8 cellular contexts compared by ENCODE assay signal in the genomic region with DNA sequence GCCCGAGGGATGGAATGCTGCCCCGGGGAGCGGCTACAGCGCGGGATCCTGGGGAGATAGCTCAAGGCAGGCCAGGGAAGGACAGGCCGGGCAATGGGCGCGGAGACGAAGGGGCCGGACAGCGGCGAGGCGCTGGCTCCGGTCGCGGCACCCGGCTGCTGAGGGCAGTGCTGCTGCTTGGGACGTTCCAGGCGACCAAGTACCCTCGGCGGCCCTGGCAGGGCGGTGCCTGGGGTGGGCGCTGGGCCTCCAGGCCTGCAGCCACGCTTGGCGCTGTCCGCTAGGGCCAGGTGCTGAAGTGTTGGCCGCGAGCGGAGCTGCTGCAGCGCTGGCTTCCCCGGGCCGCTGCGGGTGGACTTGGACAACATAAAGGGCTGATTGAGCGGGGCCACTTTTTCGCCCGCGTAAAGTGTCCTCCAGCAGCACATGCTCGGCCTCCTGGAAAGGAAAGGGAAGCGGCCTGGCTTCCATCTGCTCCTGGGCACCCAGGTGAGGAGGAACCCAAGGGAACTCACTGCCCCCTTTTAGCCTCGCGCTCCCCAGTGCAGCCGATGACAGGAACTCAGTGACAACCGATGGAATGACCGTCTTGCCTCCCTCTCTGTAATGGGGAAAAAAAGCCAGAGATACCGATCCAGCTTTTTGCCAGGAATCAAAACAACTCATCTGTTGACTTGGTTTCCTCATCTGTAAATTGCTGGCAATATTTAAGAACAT. TPM values are rescaled to one million over a fixed set of nuclear protein-coding genes. Genes with fewer than 3 reads are reported as not detected.
DNase-seq lines count a peak whose midpoint lies in the region; ATAC-seq and TF ChIP-seq lines count a peak whose summit lies in the region.

No MANE protein-coding gene starts in this region.

- H4K8ac ChIP-seq in mesenchymal stem cell (ENCODE audit: low read length) = no peak overlapping the region

- H3K9me2 ChIP-seq in GM23338 (ENCODE audit: insufficient read depth) = 0 out of 2 replicates have a peak, but pooled peaks cover 3% of the 10 kb centered on the region

- H4K20me1 ChIP-seq in GM23338 (replicated peaks; ENCODE audit: insufficient read depth) = 0 out of 2 replicates have a peak, but pooled peaks cover 4% of the 10 kb centered on the region

- H3K27me3 Mint-ChIP-seq in GM23338 (ENCODE audit: insufficient read depth, low read depth, poor library complexity) (peaks cover 12% of the 10 kb centered on the region), T-helper 17 cell (peaks cover 55% of the 10 kb centered on the region)

- H3K4me1 ChIP-seq in GM23338 (ENCODE audit: insufficient read depth) = no peaks in the 10 kb centered on the region
- H3K4me1 ChIP-seq in mesenchymal stem cell (ENCODE audit: control insufficient read depth, insufficient read depth, low read depth, low read length) = peaks cover 5% of the 10 kb centered on the region
- H3K4me1 ChIP-seq in testis = no peaks in the 10 kb centered on the region
- H3K4me1 ChIP-seq in esophagus muscularis mucosa = peaks cover 0 to 6% (median 2%) of the 10 kb centered on the region in 4 donors

- H3K9me3 Mint-ChIP-seq in GM23338 = no peaks in the 10 kb centered on the region

- no peaks in the 10 kb centered on the region for H3F3A ChIP-seq in GM23338 (replicated peaks; ENCODE audit: low read depth)

- no peak overlapping the region for H3K27ac Mint-ChIP-seq in GM23338
- no peak overlapping the region for H3K27ac Mint-ChIP-seq in T-helper 17 cell

- no peak overlapping the region for H2BK12ac ChIP-seq in mesenchymal stem cell (ENCODE audit: low read length in 2 of 2)

- TF ChIP-seq EP300 in esophagus muscularis mucosa (IDR thresholded peaks at IDR 0.05) = no peak

- H3K23ac ChIP-seq in mesenchymal stem cell (ENCODE audit: low read length in 2 of 2) = no peak overlapping the region

- ATAC-seq in GM23338 (peak; percentile 100), T-helper 17 cell (no peak)

- no peak overlapping the region for H3K14ac ChIP-seq in mesenchymal stem cell (ENCODE audit: low read length in 2 of 2)

- no peaks in the 10 kb centered on the region for H3K4me1 Mint-ChIP-seq in GM23338
- H3K4me1 Mint-ChIP-seq in T-helper 17 cell = no peaks in the 10 kb centered on the region

- no peak overlapping the region for H2BK5ac ChIP-seq in mesenchymal stem cell (ENCODE audit: low read depth, low read length, poor library complexity, severe bottlenecking)

- H3K27me3 ChIP-seq in GM23338 (ENCODE audit: insufficient read depth) (peaks cover 16% of the 10 kb centered on the region), mesenchymal stem cell (ENCODE audit: control insufficient read depth in 1 of 2, insufficient read depth in 1 of 2, low read length in 2 of 2) (no peaks in the 10 kb centered on the region), testis (no peaks in the 10 kb centered on the region), esophagus muscularis mucosa (peaks cover 0 to 25% (median 0%) of the 10 kb centered on the region in 4 donors)

- H3K9me3 ChIP-seq in mesenchymal stem cell (ENCODE audit: control insufficient read depth, low read length) = no peaks in the 10 kb centered on the region
- no peaks in the 10 kb centered on the region for H3K9me3 ChIP-seq in testis
- no peaks in the 10 kb centered on the region for H3K9me3 ChIP-seq in esophagus muscularis mucosa
- no peaks in the 10 kb centered on the region for H3K9me3 ChIP-seq in T-helper 17 cell (ENCODE audit: control insufficient read depth, low read length, poor library complexity, severe bottlenecking)

- H3K27ac ChIP-seq in GM23338 (ENCODE audit: low read depth) = no peak overlapping the region
- H3K27ac ChIP-seq in mesenchymal stem cell (ENCODE audit: low read length, poor library complexity, severe bottlenecking) = no peak overlapping the region
- no peak overlapping the region for H3K27ac ChIP-seq in testis
- H3K27ac ChIP-seq in esophagus muscularis mucosa (replicated peaks in 1 of 4) = no peak overlapping the region

- H3K4me2 ChIP-seq in GM23338 = peak overlapping the region; percentile 79
- peak overlapping the region; percentile 49 for H3K4me2 ChIP-seq in mesenchymal stem cell (ENCODE audit: low read length, poor library complexity, severe bottlenecking)

- no peaks in the 10 kb centered on the region for H3K36me3 ChIP-seq in GM23338 (ENCODE audit: insufficient read depth)
- H3K36me3 ChIP-seq in mesenchymal stem cell (ENCODE audit: control insufficient read depth in 1 of 2, insufficient read depth in 2 of 2, low read depth in 1 of 2, low read length in 2 of 2) = no peaks in the 10 kb centered on the region
- no peaks in the 10 kb centered on the region for H3K36me3 ChIP-seq in testis (ENCODE audit: low read depth, missing control alignments)
- H3K36me3 ChIP-seq in esophagus muscularis mucosa = no peaks in the 10 kb centered on the region

- no peak overlapping the region for H3K9ac ChIP-seq in mesenchymal stem cell (ENCODE audit: low read length)

- 12% methylated on average over 45 of the region's 45 CpGs for WGBS in mesenchymal stem cell
- 9 to 25% methylated on average over 14 to 41 of the region's 45 CpGs for WGBS in testis, 2 donors
- 38% methylated on average over 11 of the region's 45 CpGs for WGBS in esophagus muscularis mucosa

- H3K79me2 ChIP-seq in GM23338 (replicated peaks; ENCODE audit: insufficient read depth) = no peaks in the 10 kb centered on the region

- H3K4me3 ChIP-seq in GM23338 = peak overlapping the region; percentile 46
- no peak overlapping the region for H3K4me3 ChIP-seq in mesenchymal stem cell (ENCODE audit: insufficient read depth in 1 of 2, low read depth in 1 of 2, low read length in 2 of 2)
- H3K4me3 ChIP-seq in testis = no peak overlapping the region
- no peak overlapping the region for H3K4me3 ChIP-seq in esophagus muscularis mucosa

- H3K79me1 ChIP-seq in mesenchymal stem cell (replicated peaks; ENCODE audit: low read length, poor library complexity, severe bottlenecking) = no peaks in the 10 kb centered on the region

- no peak overlapping the region for H2AK5ac ChIP-seq in mesenchymal stem cell (ENCODE audit: low read length, severe bottlenecking)

- no peak for TF ChIP-seq POLR2A in testis (IDR thresholded peaks at IDR 0.05)
- no peak for TF ChIP-seq POLR2A in esophagus muscularis mucosa (IDR thresholded peaks at IDR 0.05; ENCODE audit: low read depth)

- TF ChIP-seq CTCF in GM23338 (conservative IDR thresholded peaks at IDR 0.05; ENCODE audit: low read depth in 2 of 2) = peak in 1 of 2 experiments; percentile 35; a peak in 1 of 4 replicates
- TF ChIP-seq CTCF in testis (IDR thresholded peaks at IDR 0.05) = no peak
- peak in 1 of 3 experiments; percentile 4 for TF ChIP-seq CTCF in esophagus muscularis mucosa (IDR thresholded peaks at IDR 0.05)

- H3K4ac ChIP-seq in mesenchymal stem cell (ENCODE audit: low read depth in 1 of 2, low read length in 2 of 2) = no peak overlapping the region

- DNase-seq in GM23338 (ENCODE audit: low spot score) = peak; percentile 93
- peak; percentile 36 for DNase-seq in SK-MEL-5 (ENCODE audit: low read depth, low spot score)
- peak; percentile 96 for DNase-seq in ecto neural progenitor cell (ENCODE audit: low spot score)
- peak; percentile 77 for DNase-seq in mesenchymal stem cell
- DNase-seq in testis = peak; percentile 75
- no peak for DNase-seq in SKM-1 treated with dmso at 0.1 percent for 144 hours (lab: John Stamatoyannopoulos, UW; ENCODE audit: unreplicated experiment)
- DNase-seq in esophagus muscularis mucosa (ENCODE audit: extremely low spot score) = no peak
- no peak for DNase-seq in T-helper 17 cell

- in situ Hi-C loops in SK-MEL-5 (cut with HindIII; ENCODE audit: low pct_unique_long_range_greater_than_20kb, low sequenced_read_pairs) = no loop called here

- no peak overlapping the region for H3K18ac ChIP-seq in mesenchymal stem cell (ENCODE audit: low read depth in 1 of 2, low read length in 2 of 2)

- H3K36me3 Mint-ChIP-seq in GM23338 (ENCODE audit: low read depth) (no peaks in the 10 kb centered on the region), T-helper 17 cell (ENCODE audit: low read depth) (no peaks in the 10 kb centered on the region)

- H2BK120ac ChIP-seq in mesenchymal stem cell (ENCODE audit: low read depth, low read length) = no peak overlapping the region

- no peak overlapping the region for H4K91ac ChIP-seq in mesenchymal stem cell (ENCODE audit: low read length)

- H2AFZ ChIP-seq in GM23338 = peak overlapping the region; percentile 81; the same call in 1 of the 2 replicates
- no peak overlapping the region for H2AFZ ChIP-seq in mesenchymal stem cell (ENCODE audit: low read depth, low read length)

- H2BK15ac ChIP-seq in mesenchymal stem cell (ENCODE audit: low read depth, poor library complexity, severe bottlenecking) = no peak overlapping the region

- intact Hi-C loops in testis (cut with DNase I; ENCODE audit: low total_unique reads) = no loop called here
- intact Hi-C loops in esophagus muscularis mucosa (cut with DNase I) = no loop called here

- no peak overlapping the region for H3K4me3 Mint-ChIP-seq in GM23338
- no peak overlapping the region for H3K4me3 Mint-ChIP-seq in T-helper 17 cell

RNA-seq across cellular contexts. Expression of a gene that starts 23.7 kb away (rescaled TPM):
- total RNA-seq in GM23338 (2014; rRNA removed; shearing (Covaris generic)) = not detected in 2 replicates
- not detected in 2 replicates for polyA plus RNA-seq in GM23338 (2016; fragmentation: Nextera tagmentation; extraction: Ambion mirVana)
- not detected in 2 replicates for total RNA-seq in SK-MEL-5 (2014; rRNA removed; shearing (Covaris generic))
- polyA plus RNA-seq in SK-MEL-5 (2015; cell fraction: cytosol; rRNA removed) = not detected in 2 replicates
- not detected in 2 replicates for polyA plus RNA-seq in SK-MEL-5 (2015; cell fraction: nucleus; rRNA removed)
- 0.44 TPM for polyA plus RNA-seq in mesenchymal stem cell (2013, experiment 1 of 2)
- 0.34 TPM for polyA plus RNA-seq in mesenchymal stem cell (2013, experiment 2 of 2)
- total RNA-seq in testis = under 1 TPM; 0.55 to 0.74 TPM
- not detected for polyA plus RNA-seq in testis (ENCODE audit: insufficient read depth, low read depth, low replicate concordance)
- under 1 TPM in 2 of 4 donors, not detected in 2; 0.17 to 0.42 TPM for total RNA-seq in esophagus muscularis mucosa
- total RNA-seq in T-helper 17 cell = not detected

RNA-seq across cellular contexts. Expression of a gene that starts 53.4 kb away (rescaled TPM):
- 19.3 and 21.0 TPM in 2 replicates for total RNA-seq in GM23338 (2014; rRNA removed; shearing (Covaris generic))
- 10.0 and 11.5 TPM in 2 replicates for polyA plus RNA-seq in GM23338 (2016; fragmentation: Nextera tagmentation; extraction: Ambion mirVana)
- total RNA-seq in SK-MEL-5 (2014; rRNA removed; shearing (Covaris generic)) = 5.3 and 8.0 TPM in 2 replicates
- polyA plus RNA-seq in SK-MEL-5 (2015; cell fraction: cytosol; rRNA removed) = 5.1 and 9.7 TPM in 2 replicates
- polyA plus RNA-seq in SK-MEL-5 (2015; cell fraction: nucleus; rRNA removed) = 11.1 and 19.7 TPM in 2 replicates
- polyA plus RNA-seq in mesenchymal stem cell (2013, experiment 1 of 2) = 10.3 TPM
- 7.8 TPM for polyA plus RNA-seq in mesenchymal stem cell (2013, experiment 2 of 2)
- total RNA-seq in testis = 10 to 100 TPM; 64.1 to 76.7 TPM
- polyA plus RNA-seq in testis (ENCODE audit: insufficient read depth, low read depth, low replicate concordance) = 20.6 TPM
- 10 to 100 TPM; 14.4 to 27.8 (median 15.4) TPM for total RNA-seq in esophagus muscularis mucosa
- 10 to 100 TPM; 26.8 to 29.7 TPM for total RNA-seq in T-helper 17 cell

Comparison
In these comparisons a context has a peak if more than half of its experiments do, and no peak if none do; other contexts are left out.
1. DNase-seq: peak in GM23338 (single experiment), SK-MEL-5 (single experiment), ecto neural progenitor cell (single experiment), mesenchymal stem cell (single experiment) and testis (single experiment); none in SKM-1 treated with dmso at 0.1 percent for 144 hours (single experiment), esophagus muscularis mucosa (single experiment) and T-helper 17 cell (0 of 3).